In the genomic region with DNA sequence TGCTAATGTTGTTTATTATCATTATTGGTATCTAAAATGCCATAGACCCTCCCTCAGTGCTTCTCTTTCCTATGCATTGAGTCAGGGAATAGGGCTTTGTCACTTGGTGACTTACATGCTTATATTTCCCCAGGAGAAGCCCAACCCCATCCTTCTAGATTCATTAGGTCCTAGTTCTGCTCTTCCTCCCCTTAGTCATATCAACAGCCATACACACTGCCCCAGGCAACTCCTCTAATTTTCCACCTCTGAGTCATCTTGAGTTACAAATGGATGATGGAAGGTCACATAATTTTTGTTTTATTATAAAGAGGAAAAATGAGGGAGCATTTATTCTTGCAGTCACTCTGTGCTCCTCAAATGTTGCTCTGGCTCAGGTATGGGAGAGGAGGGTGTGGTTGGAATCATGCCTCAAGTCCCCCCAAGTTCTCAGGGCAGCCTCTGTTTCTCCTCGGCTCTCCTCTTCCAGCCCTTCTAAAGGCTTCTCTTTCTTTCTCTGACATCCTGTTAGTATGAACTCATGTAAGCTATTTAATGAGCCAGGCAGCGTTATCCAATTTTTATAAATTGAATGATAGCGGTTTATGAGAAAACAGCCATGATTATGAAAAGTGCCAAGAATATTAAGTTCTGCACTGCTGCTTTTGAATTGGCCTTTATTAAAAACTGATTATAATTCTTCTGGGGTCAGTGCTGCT, we compare ENCODE assay signal across 10 cellular contexts. TPM values are rescaled to one million over a fixed set of nuclear protein-coding genes. Genes with fewer than 3 reads are reported as not detected.
DNase-seq lines count a peak whose midpoint lies in the region; ATAC-seq, FAIRE-seq and TF ChIP-seq lines count a peak whose summit lies in the region.
"Had no signal": no experiment of that assay in that cellular context is flagged by ENCODE, and none has a peak within 500 bp of the region (broad histone marks: within the 10 kb centered on the region; RNA-seq: fewer than 3 reads in every experiment).

No MANE protein-coding gene starts in this region.

- FAIRE-seq in bronchial epithelial cell (lab: Jason Lieb, UNC) (no peak), kidney (lab: Jason Lieb, UNC) (no peak)

- H3K36me3 ChIP-seq in bronchial epithelial cell (ENCODE audit: control insufficient read depth, insufficient read depth, low read length) (no peaks in the 10 kb centered on the region), uterus (no peaks in the 10 kb centered on the region), kidney (ENCODE audit: control insufficient read depth in 1 of 2, insufficient read depth in 2 of 2, low read length in 2 of 2) (no peaks in the 10 kb centered on the region)

- DNase-seq in HS-5 (ENCODE audit: low read depth) (peak; percentile 85), bronchial epithelial cell (ENCODE audit: low read depth) (peak; percentile 94), islet precursor cell (peak; percentile 74), uterus (no peak), kidney (no peak), T-helper 2 cell (no peak), OCI-M1 (lab: John Stamatoyannopoulos, UW) (no peak)
- DNase-seq: NCI-H524 had no signal

- intact Hi-C loops in uterus (cut with DNase I; ENCODE audit: low total_unique reads) = no loop called here
- intact Hi-C loops in kidney (cut with DNase I) = no loop called here

- no peak for TF ChIP-seq CTCF in bronchial epithelial cell (IDR thresholded peaks at IDR 0.05; ENCODE audit: insufficient read depth, low read length, severe bottlenecking)
- no peak for TF ChIP-seq CTCF in uterus (IDR thresholded peaks at IDR 0.05)
- TF ChIP-seq CTCF in kidney (IDR thresholded peaks at IDR 0.05; ENCODE audit: borderline replicate concordance, extremely low read depth, insufficient read depth) = no peak

- H3K4me3 ChIP-seq in bronchial epithelial cell (ENCODE audit: low read depth, low read length) (no peak overlapping the region), uterus (no peak overlapping the region), kidney (ENCODE audit: low read length in 2 of 2) (no peak overlapping the region)

- H3K27me3 ChIP-seq in bronchial epithelial cell (ENCODE audit: control insufficient read depth, insufficient read depth, low read length) (no peaks in the 10 kb centered on the region), uterus (no peaks in the 10 kb centered on the region)

- H3K9me3 ChIP-seq in uterus (no peaks in the 10 kb centered on the region), kidney (ENCODE audit: control insufficient read depth in 1 of 2, low read length in 2 of 2) (peaks cover 0 to 8% of the 10 kb centered on the region in 2 donors)

- ATAC-seq in HG03521 (IDR thresholded peaks at IDR 0.05; ENCODE audit: unreplicated experiment) = no peak

- peaks cover 0 to 12% of the 10 kb centered on the region in 2 donors for H3K4me1 ChIP-seq in uterus
- H3K4me1 ChIP-seq in kidney (ENCODE audit: control insufficient read depth in 1 of 2, insufficient read depth in 1 of 2, low read depth in 1 of 2, low read length in 2 of 2) = no peaks in the 10 kb centered on the region

- TF ChIP-seq POLR2A in uterus (IDR thresholded peaks at IDR 0.05) = no peak

- no peak overlapping the region for H3K9ac ChIP-seq in kidney (ENCODE audit: low read length in 2 of 2)

- H3K27ac ChIP-seq in uterus (peak overlapping the region; percentile 58 to 65), kidney (ENCODE audit: low read depth in 2 of 2, low read length in 2 of 2) (no peak overlapping the region)

RNA-seq across cellular contexts. Expression of gene FSTL1, which starts 45.6 kb away (rescaled TPM):
- total RNA-seq in bronchial epithelial cell (45.3 and 45.6 TPM in 2 replicates), uterus (1,000 to 10,000 TPM in 1 of 4 donors, 100 to 1,000 TPM in 3; 311 to 1,355 (median 418) TPM), kidney (193 TPM)
- 31.1 TPM for polyA plus RNA-seq in kidney (ENCODE audit: insufficient read depth, low read depth, low replicate concordance)
- polyA plus RNA-seq: IgD-negative memory B cell had no signal

Comparison
In these comparisons a context has a peak if more than half of its experiments do, and no peak if none do; other contexts are left out.
1. DNase-seq: peak in HS-5 (single experiment), bronchial epithelial cell (single experiment) and islet precursor cell (single experiment); none in uterus (0 of 2), kidney (single experiment), T-helper 2 cell (0 of 5) and OCI-M1 (single experiment).
2. H3K27ac ChIP-seq: peak in uterus (2 of 2); none in kidney (0 of 2).